ENCODE assay signal across 8 cellular contexts in the genomic region with DNA sequence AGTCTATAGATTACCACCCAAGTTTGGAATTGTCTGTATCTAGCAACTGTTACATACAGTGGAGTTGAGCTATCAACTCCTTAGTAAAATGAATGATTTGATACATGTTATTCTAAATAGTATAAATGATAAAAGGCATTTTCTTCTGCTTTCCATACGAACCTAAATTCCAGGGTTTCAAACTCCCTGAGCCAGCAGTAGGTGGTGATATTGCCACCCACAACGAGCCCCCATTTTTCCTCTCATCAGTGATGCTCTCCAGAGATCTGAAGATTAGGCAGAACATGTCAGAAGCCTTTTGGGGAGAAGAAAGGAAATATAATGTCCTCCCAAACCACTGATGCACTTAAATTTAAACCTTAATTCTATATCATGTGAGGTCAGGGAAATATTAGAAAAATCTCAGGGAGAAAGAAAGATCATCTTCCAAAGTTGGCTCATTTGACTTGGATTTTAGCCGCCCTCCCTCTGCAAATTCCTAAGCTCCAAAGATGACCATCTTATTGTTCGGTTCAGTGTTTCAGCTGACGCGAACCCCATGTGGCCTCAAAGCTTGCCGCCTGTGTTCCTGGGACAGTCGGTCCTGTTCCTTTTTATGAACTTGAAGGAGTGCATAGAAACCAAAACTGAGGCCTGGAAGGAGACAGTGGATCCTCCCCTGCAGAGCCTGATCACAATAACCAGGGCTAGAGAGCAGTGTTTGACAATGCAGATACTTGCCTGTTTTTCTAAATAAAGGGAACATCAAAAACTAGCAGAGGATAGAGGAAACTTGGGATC. TPM values are rescaled to one million over a fixed set of nuclear protein-coding genes. Genes with fewer than 3 reads are reported as not detected.
A peak's percentile ranks its signal among the peaks of the same experiment; 100 is the strongest.
DNase-seq lines count a peak whose midpoint lies in the region; ATAC-seq and TF ChIP-seq lines count a peak whose summit lies in the region.

No MANE protein-coding gene starts in this region.

- no TSS peak for BruUV-seq in PC-3 (replicated peaks; lab: Mats Ljungman, UMichigan)

- ATAC-seq in PC-3 (no peak), HG02938 (IDR thresholded peaks at IDR 0.05; ENCODE audit: unreplicated experiment) (no peak), HG03025 (IDR thresholded peaks at IDR 0.05; ENCODE audit: low FRiP score, unreplicated experiment) (no peak)

- H3K9ac ChIP-seq in PC-3 (ENCODE audit: low read length) = no peak overlapping the region; the same call in 1 of the 2 replicates

- H3K4me2 ChIP-seq in PC-3 (ENCODE audit: low read length) = peak overlapping the region; percentile 99

- H2AFZ ChIP-seq in PC-3 (ENCODE audit: low read length) = no peak overlapping the region

- H3K27ac ChIP-seq in PC-3 (ENCODE audit: low read length) = peak overlapping the region; percentile 65
- H3K27ac ChIP-seq in esophagus squamous epithelium = peak overlapping the region; percentile 98 to 100 (median 99)

- POLR2A ChIA-PET in PC-3 (lab: Charles Lee; ENCODE audit: unreplicated experiment) = interaction anchor here (0.7 kb wide), 1 partner anchor 174 kb away, joined by 5 read pairs; no protein-coding TSS in a partner anchor

- CTCF ChIA-PET in PC-3 (lab: Charles Lee) = interaction anchor here (0.8 to 2.2 kb wide), 3 partner anchors 61 to 186 kb away, joined by 3 to 24 read pairs (median 4); no protein-coding TSS in a partner anchor

- H4K20me1 ChIP-seq in PC-3 (ENCODE audit: low read length) = no peaks in the 10 kb centered on the region

- H3K36me3 ChIP-seq in PC-3 (ENCODE audit: low read depth, low read length) (no peaks in the 10 kb centered on the region), esophagus squamous epithelium (peaks cover 0 to 20% (median 0%) of the 10 kb centered on the region in 3 donors)

- intact Hi-C loops in PC-3 (cut with micrococcal nuclease) (loop anchor here (1.0 to 10.0 kb wide), 6 partner anchors 63 to 360 kb away; a partner anchor contains a TSS), esophagus squamous epithelium (cut with DNase I) (no loop called here), lower leg skin (cut with DNase I; ENCODE audit: low total_unique reads) (loop anchor here (10.0 kb wide), 1 partner anchor 160 kb away; no protein-coding TSS in a partner anchor)

- H3K4me3 ChIP-seq in PC-3 (ENCODE audit: low read length) (peak overlapping the region; percentile 90), esophagus squamous epithelium (peak overlapping the region in 3 of 4 donors; percentile 79 to 97 (median 88)), lower leg skin (ENCODE audit: low read depth, poor library complexity, severe bottlenecking) (no peak overlapping the region)

- in situ Hi-C loops in GM13976 (cut with MboI; ENCODE audit: low sequenced_read_pairs, unreplicated experiment) = no loop called here

- H3K79me2 ChIP-seq in PC-3 (ENCODE audit: low read length) = peaks cover 55% of the 10 kb centered on the region

- H3K4me1 ChIP-seq in PC-3 (ENCODE audit: insufficient read depth, low read length) = peaks cover 28% of the 10 kb centered on the region
- H3K4me1 ChIP-seq in esophagus squamous epithelium = peaks cover 18 to 79% (median 41%) of the 10 kb centered on the region in 3 donors

- H3F3A ChIP-seq in PC-3 (ENCODE audit: low read length, unreplicated experiment) = peaks cover 7% of the 10 kb centered on the region

- H3K27me3 ChIP-seq in PC-3 (ENCODE audit: low read length) = no peaks in the 10 kb centered on the region
- no peaks in the 10 kb centered on the region for H3K27me3 ChIP-seq in esophagus squamous epithelium

- TF ChIP-seq POLR2A in esophagus squamous epithelium (IDR thresholded peaks at IDR 0.05) = no peak
- TF ChIP-seq POLR2A in lower leg skin (IDR thresholded peaks at IDR 0.05) = no peak

- H3K9me3 ChIP-seq in PC-3 (ENCODE audit: low read length) (no peaks in the 10 kb centered on the region), esophagus squamous epithelium (no peaks in the 10 kb centered on the region)

- 32 to 43% methylated on average over 7 to 8 of the region's 8 CpGs for WGBS in esophagus squamous epithelium, 2 donors
- 71 to 72% methylated on average over 8 of the region's 8 CpGs for WGBS in lower leg skin, 2 donors

- peak; percentile 76 for TF ChIP-seq CTCF in PC-3 (conservative IDR thresholded peaks at IDR 0.05; ENCODE audit: low read depth, low read length)
- TF ChIP-seq CTCF in esophagus squamous epithelium (IDR thresholded peaks at IDR 0.05) = peak in 3 of 6 experiments; percentile 19 to 54 (median 53)
- no peak for TF ChIP-seq CTCF in GM13976 (IDR thresholded peaks at IDR 0.05; ENCODE audit: borderline replicate concordance, control extremely low read depth, extremely low read depth, insufficient read depth, missing control alignments)
- TF ChIP-seq CTCF in lower leg skin (IDR thresholded peaks at IDR 0.05) = no peak

- H3K9me2 ChIP-seq in PC-3 (replicated peaks; ENCODE audit: low read length) = no peaks in the 10 kb centered on the region

- DNase-seq in EH (ENCODE audit: low read depth) = peak; percentile 77
- DNase-seq in PC-3 = peak; percentile 61
- no peak for DNase-seq in esophagus squamous epithelium (lab: John Stamatoyannopoulos, UW)
- peak; percentile 30 for DNase-seq in retina
- DNase-seq in GM13976 (ENCODE audit: low spot score) = no peak
- DNase-seq in lower leg skin (ENCODE audit: low spot score in 2 of 2) = no peak

RNA-seq across cellular contexts. Expression of a gene that starts 2.3 kb away (rescaled TPM):
- total RNA-seq in PC-3 (2014; rRNA removed) = 16.1 and 17.5 TPM in 2 replicates
- 10 to 100 TPM; 12.7 to 39.9 (median 24.4) TPM for total RNA-seq in esophagus squamous epithelium
- 100 to 1,000 TPM in 1 of 4 donors, 10 to 100 TPM in 3; 57.4 to 108 (median 66.7) TPM for total RNA-seq in lower leg skin

RNA-seq across cellular contexts. Expression of a gene that starts 22.0 kb away (rescaled TPM):
- total RNA-seq in PC-3 (2014; rRNA removed) (27.8 and 36.3 TPM in 2 replicates), esophagus squamous epithelium (10 to 100 TPM; 11.1 to 24.8 (median 17.9) TPM), lower leg skin (10 to 100 TPM; 23.3 to 37.4 (median 24.9) TPM)

Comparison
In these comparisons a context has a peak if more than half of its experiments do, and no peak if none do; other contexts are left out.
1. DNase-seq: peak in EH (single experiment), PC-3 (single experiment) and retina (single experiment); none in esophagus squamous epithelium (single experiment), GM13976 (single experiment) and lower leg skin (0 of 2).